Comparison of ENCODE assay signal across 18 cellular contexts in the genomic region with DNA sequence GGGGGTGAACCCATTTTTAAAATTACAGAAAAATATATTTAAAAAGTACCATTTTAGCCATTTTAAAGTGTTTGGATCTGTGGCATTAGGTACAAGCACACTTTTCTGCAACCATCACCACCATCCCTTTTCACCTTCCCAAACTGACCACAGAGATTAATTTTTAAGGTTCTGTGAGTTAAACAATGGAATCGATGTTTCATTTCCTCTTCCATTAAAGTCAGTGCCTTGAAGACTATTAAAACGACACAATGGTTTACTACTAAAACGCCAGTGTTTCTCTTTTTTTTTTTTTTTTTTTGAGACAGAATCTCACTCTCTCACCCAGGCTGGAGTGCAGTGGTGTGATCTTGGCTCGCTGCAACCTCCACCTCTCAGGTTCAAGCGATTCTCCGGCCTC.
DNase-seq lines count a peak whose midpoint lies in the region; ATAC-seq, FAIRE-seq and TF ChIP-seq lines count a peak whose summit lies in the region.
"Had no signal": no experiment of that assay in that cellular context is flagged by ENCODE, and none has a peak within 500 bp of the region (broad histone marks: within the 10 kb centered on the region; RNA-seq: fewer than 3 reads in every experiment).

No MANE protein-coding gene starts in this region.

- no peak for DNase-seq in CD4-positive, CD25-positive, alpha-beta regulatory T cell
- no peak for DNase-seq in GM12891 (ENCODE audit: insufficient read length, low spot score)
- DNase-seq in activated CD4-positive, alpha-beta memory T cell treated with anti-CD3 and anti-CD28 coated beads, Interleukin-2, amount 10 ng/mL, durations not matched to agents 7 days and 5 days, result no peak
- DNase-seq in naive thymus-derived CD8-positive, alpha-beta T cell, result no peak
- no peak for DNase-seq in foreskin fibroblast
- DNase-seq: activated CD4-positive, CD25-positive, alpha-beta regulatory T cell; BE2C; dorsolateral prefrontal cortex; GOT3; NCI-H1417 treated with DMSO at 0.1 percent for 48 hours; NCI-H2171 treated with DMSO at 0.1 percent for 48 hours; stimulated activated CD4-positive, alpha-beta T cell treated with anti-CD3 and anti-CD28 coated beads, Interleukin-2, amount 100 ng/mL, for 48 hours had no signal

- POLR2A ChIA-PET in activated CD4-positive, alpha-beta memory T cell treated with anti-CD3 and anti-CD28 coated beads, Interleukin-2, amount 10 ng/mL, durations not matched to agents 7 days and 5 days (lab: Charles Lee), result interaction anchor here (1.4 to 4.6 kb wide), 6 partner anchors 8 to 95 kb away, joined by 4 to 65 read pairs (median 12); a partner anchor contains a TSS
- POLR2A ChIA-PET in naive thymus-derived CD8-positive, alpha-beta T cell (lab: Charles Lee), result interaction anchor here (0.7 to 18.4 kb wide), 13 partner anchors 7 to 102 kb away, joined by 3 to 408 read pairs (median 6); a partner anchor contains a TSS

- no peak overlapping the region for H3K4me3 ChIP-seq in CD4-positive, CD25-positive, alpha-beta regulatory T cell (ENCODE audit: low read depth, low read length)
- H3K4me3 ChIP-seq in foreskin fibroblast (ENCODE audit: low read depth in 1 of 2, low read length in 2 of 2), result no peak overlapping the region
- H3K4me3 ChIP-seq: breast epithelium, dorsolateral prefrontal cortex, esophagus muscularis mucosa, thoracic aorta had no signal

- H3K9me3 Mint-ChIP-seq in CD4-positive, CD25-positive, alpha-beta regulatory T cell, result no peaks in the 10 kb centered on the region
- no peaks in the 10 kb centered on the region for H3K9me3 Mint-ChIP-seq in activated CD4-positive, alpha-beta memory T cell treated with anti-CD3 and anti-CD28 coated beads, Interleukin-2, amount 10 ng/mL, durations not matched to agents 7 days and 5 days
- H3K9me3 Mint-ChIP-seq in naive thymus-derived CD8-positive, alpha-beta T cell, result no peaks in the 10 kb centered on the region
- H3K9me3 Mint-ChIP-seq: nephron had no signal

- ATAC-seq in CD4-positive, CD25-positive, alpha-beta regulatory T cell (ENCODE audit: low read depth in 2 of 2), result no peak
- ATAC-seq in naive thymus-derived CD8-positive, alpha-beta T cell, result no peak
- no peak for ATAC-seq in HG03439 (IDR thresholded peaks at IDR 0.05; ENCODE audit: unreplicated experiment)
- no peak for ATAC-seq in HG03432 (IDR thresholded peaks at IDR 0.05; ENCODE audit: unreplicated experiment)

- FAIRE-seq in GM12891 (lab: Jason Lieb, UNC), result no peak

- CTCF ChIA-PET in activated CD4-positive, alpha-beta memory T cell treated with anti-CD3 and anti-CD28 coated beads, Interleukin-2, amount 10 ng/mL, durations not matched to agents 7 days and 5 days (lab: Charles Lee), result interaction anchor here (0.6 to 5.7 kb wide), 9 partner anchors 10 to 106 kb away, joined by 3 to 105 read pairs (median 7); a partner anchor contains a TSS

- H3K4me1 Mint-ChIP-seq in CD4-positive, CD25-positive, alpha-beta regulatory T cell, result peaks cover 17 to 93% (median 52%) of the 10 kb centered on the region in 4 donors
- peaks cover 76% of the 10 kb centered on the region for H3K4me1 Mint-ChIP-seq in activated CD4-positive, alpha-beta memory T cell treated with anti-CD3 and anti-CD28 coated beads, Interleukin-2, amount 10 ng/mL, durations not matched to agents 7 days and 5 days
- peaks cover 48 to 90% (median 85%) of the 10 kb centered on the region in 4 donors for H3K4me1 Mint-ChIP-seq in naive thymus-derived CD8-positive, alpha-beta T cell

- H3K27ac Mint-ChIP-seq in CD4-positive, CD25-positive, alpha-beta regulatory T cell, result peak overlapping the region; percentile 99 to 100 (median 100)
- peak overlapping the region; percentile 99 for H3K27ac Mint-ChIP-seq in activated CD4-positive, alpha-beta memory T cell treated with anti-CD3 and anti-CD28 coated beads, Interleukin-2, amount 10 ng/mL, durations not matched to agents 7 days and 5 days
- H3K27ac Mint-ChIP-seq in naive thymus-derived CD8-positive, alpha-beta T cell, result peak overlapping the region in 9 of 10 donors; percentile 95 to 99 (median 98)

- H3K9me3 ChIP-seq in CD4-positive, CD25-positive, alpha-beta regulatory T cell (ENCODE audit: control insufficient read depth in 2 of 2, low read length in 2 of 2), result no peaks in the 10 kb centered on the region
- H3K9me3 ChIP-seq: BE2C, breast epithelium, esophagus muscularis mucosa, thoracic aorta had no signal

- H3K27me3 ChIP-seq in CD4-positive, CD25-positive, alpha-beta regulatory T cell (ENCODE audit: control insufficient read depth, insufficient read depth, low read length), result no peaks in the 10 kb centered on the region
- H3K27me3 ChIP-seq: BE2C, breast epithelium, dorsolateral prefrontal cortex had no signal

- peaks cover 88% of the 10 kb centered on the region for H3K4me1 ChIP-seq in CD4-positive, CD25-positive, alpha-beta regulatory T cell (ENCODE audit: control insufficient read depth, insufficient read depth, low read length, poor library complexity, severe bottlenecking)

- no peaks in the 10 kb centered on the region for H3K27me3 Mint-ChIP-seq in CD4-positive, CD25-positive, alpha-beta regulatory T cell
- H3K27me3 Mint-ChIP-seq in activated CD4-positive, alpha-beta memory T cell treated with anti-CD3 and anti-CD28 coated beads, Interleukin-2, amount 10 ng/mL, durations not matched to agents 7 days and 5 days, result no peaks in the 10 kb centered on the region
- H3K27me3 Mint-ChIP-seq in naive thymus-derived CD8-positive, alpha-beta T cell, result no peaks in the 10 kb centered on the region

- H3K27ac ChIP-seq in CD4-positive, CD25-positive, alpha-beta regulatory T cell (ENCODE audit: insufficient read depth, low read length, poor library complexity, severe bottlenecking), result peak overlapping the region; percentile 99

- H3K36me3 ChIP-seq in CD4-positive, CD25-positive, alpha-beta regulatory T cell (ENCODE audit: control insufficient read depth, insufficient read depth, low read length), result peaks cover 69% of the 10 kb centered on the region
- H3K36me3 ChIP-seq: BE2C, breast epithelium, thoracic aorta had no signal

- TF ChIP-seq POLR2A in GM12891 (IDR thresholded peaks at IDR 0.05; ENCODE audit: low read depth, low read length), result no peak

- no peak for TF ChIP-seq CTCF in foreskin fibroblast (IDR thresholded peaks at IDR 0.05; ENCODE audit: low read depth, low read length)

- peaks cover 53% of the 10 kb centered on the region for H3K36me3 Mint-ChIP-seq in CD4-positive, CD25-positive, alpha-beta regulatory T cell
- H3K36me3 Mint-ChIP-seq in activated CD4-positive, alpha-beta memory T cell treated with anti-CD3 and anti-CD28 coated beads, Interleukin-2, amount 10 ng/mL, durations not matched to agents 7 days and 5 days (ENCODE audit: low read depth), result peaks cover 92% of the 10 kb centered on the region
- H3K36me3 Mint-ChIP-seq in naive thymus-derived CD8-positive, alpha-beta T cell, result peaks cover 0 to 86% (median 15%) of the 10 kb centered on the region in 3 donors

- H3K4me3 Mint-ChIP-seq in CD4-positive, CD25-positive, alpha-beta regulatory T cell, result peak overlapping the region in 2 of 4 donors; percentile 89 to 91
- H3K4me3 Mint-ChIP-seq in activated CD4-positive, alpha-beta memory T cell treated with anti-CD3 and anti-CD28 coated beads, Interleukin-2, amount 10 ng/mL, durations not matched to agents 7 days and 5 days, result no peak overlapping the region
- H3K4me3 Mint-ChIP-seq in naive thymus-derived CD8-positive, alpha-beta T cell, result peak overlapping the region in 5 of 10 donors; percentile 81 to 96 (median 83)
- H3K4me3 Mint-ChIP-seq: nephron had no signal

TF ChIP-seq in GM12891, 5 proteins besides CTCF, POLR2A, EP300 and RAD21:
- TF ChIP-seq SPI1 (IDR thresholded peaks at IDR 0.05; ENCODE audit: low read depth, low read length), result peak; percentile 58
- no peak for TF ChIP-seq POLR2AphosphoS5 (IDR thresholded peaks at IDR 0.05; ENCODE audit: low read depth, low read length)
